ENCODE assay signal across 8 cellular contexts in the genomic region with DNA sequence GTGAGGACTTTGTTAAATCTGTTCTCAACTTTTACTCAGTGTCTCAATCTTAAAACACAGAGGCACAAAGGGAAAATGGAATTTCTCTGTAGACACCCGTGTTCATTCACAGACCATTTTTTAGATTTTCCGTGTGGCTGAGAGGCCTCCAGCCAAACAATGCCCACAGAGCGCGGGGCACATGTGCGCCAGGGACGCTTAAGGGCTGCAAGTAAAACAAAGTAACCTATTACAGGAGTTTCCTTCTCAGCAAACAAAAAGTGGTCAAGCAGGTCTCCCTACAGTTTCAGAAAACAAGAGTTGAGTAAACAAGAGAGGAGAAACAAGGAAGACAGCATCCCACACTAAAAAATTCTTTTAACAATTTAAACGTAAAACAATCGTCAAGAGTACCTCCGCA.
DNase-seq lines count a peak whose midpoint lies in the region; ATAC-seq and TF ChIP-seq lines count a peak whose summit lies in the region.

No MANE protein-coding gene starts in this region.

- peaks cover 29% of the 10 kb centered on the region for H3K4me1 Mint-ChIP-seq in CD8-positive, alpha-beta T cell (ENCODE audit: low read depth)
- peaks cover 63% of the 10 kb centered on the region for H3K4me1 Mint-ChIP-seq in nephron progenitor cell

- POLR2A ChIA-PET in CD8-positive, alpha-beta T cell (lab: Charles Lee): interaction anchor here (0.9 to 2.1 kb wide), 2 partner anchors 176 to 219 kb away, joined by 3 to 13 read pairs; no protein-coding TSS in a partner anchor
- POLR2A ChIA-PET in HEK293 (lab: Yijun Ruan, JAX): interaction anchor here (0.9 to 2.0 kb wide), 3 partner anchors 10 to 146 kb away, joined by 3 to 19 read pairs (median 3); partner anchors contain the start of gene RERE
- POLR2A ChIA-PET in HEK293T (lab: Yijun Ruan, JAX): no interaction called here

- TF ChIP-seq CTCF in CD8-positive, alpha-beta T cell (IDR thresholded peaks at IDR 0.05): no peak
- no peak for TF ChIP-seq CTCF in HEK293 (tag by site-specific recombination; IDR thresholded peaks at IDR 0.05)
- TF ChIP-seq CTCF in nephron progenitor cell (IDR thresholded peaks at IDR 0.05): no peak

- H3K36me3 ChIP-seq in CD8-positive, alpha-beta T cell (ENCODE audit: insufficient read depth, low read length): no peaks in the 10 kb centered on the region
- H3K36me3 ChIP-seq in HEK293 (ENCODE audit: control insufficient read depth in 2 of 2, insufficient read depth in 1 of 2, low read length in 2 of 2): no peaks in the 10 kb centered on the region
- H3K36me3 ChIP-seq in SJCRH30: no peaks in the 10 kb centered on the region

- intact Hi-C loops in CD8-positive, alpha-beta T cell (cut with DNase I, micrococcal nuclease): loop anchor here (5.0 to 10.0 kb wide), 3 partner anchors 115 to 280 kb away; partner anchors contain the start of gene RERE (in 1 of the 2)

- DNase-seq in CD8-positive, alpha-beta T cell: no peak
- DNase-seq in SJCRH30: peak; percentile 57 to 64
- DNase-seq in epithelial cell of prostate (ENCODE audit: low read depth, low spot score): peak; percentile 57
- DNase-seq in nephron progenitor cell: no peak
- no peak for DNase-seq in HEK293T (ENCODE audit: extremely low spot score)
- DNase-seq in germinal center (ENCODE audit: low spot score): no peak
- no peak for DNase-seq in NOMO-1 treated with DMSO at 0.1 percent for 48 hours (lab: John Stamatoyannopoulos, UW; ENCODE audit: unreplicated experiment)

- H3K27me3 Mint-ChIP-seq in CD8-positive, alpha-beta T cell (ENCODE audit: low read depth): peaks cover 47% of the 10 kb centered on the region
- no peaks in the 10 kb centered on the region for H3K27me3 Mint-ChIP-seq in nephron progenitor cell (ENCODE audit: low read depth, poor library complexity)

- H3K27ac Mint-ChIP-seq in CD8-positive, alpha-beta T cell: no peak overlapping the region
- H3K27ac Mint-ChIP-seq in nephron progenitor cell: peak overlapping the region; percentile 93

- H3K9me3 Mint-ChIP-seq in CD8-positive, alpha-beta T cell: no peaks in the 10 kb centered on the region
- H3K9me3 Mint-ChIP-seq in nephron progenitor cell: no peaks in the 10 kb centered on the region

- H3K4me3 ChIP-seq in CD8-positive, alpha-beta T cell (ENCODE audit: low read depth, low read length): no peak overlapping the region
- H3K4me3 ChIP-seq in HEK293 (ENCODE audit: low read depth, low read length) (peak overlapping the region; percentile 65), SJCRH30 (peak overlapping the region; percentile 70)

- no peak overlapping the region for H3K27ac ChIP-seq in CD8-positive, alpha-beta T cell (ENCODE audit: low read depth, low read length)
- H3K27ac ChIP-seq in HEK293 (ENCODE audit: extremely low read depth, low read depth, low read length) (peak overlapping the region; percentile 48; the same call in 1 of the 2 replicates), SJCRH30 (peak overlapping the region; percentile 58), epithelial cell of prostate (peak overlapping the region; percentile 80)

- H3K36me3 Mint-ChIP-seq in CD8-positive, alpha-beta T cell: no peaks in the 10 kb centered on the region
- H3K36me3 Mint-ChIP-seq in nephron progenitor cell (ENCODE audit: low read depth): peaks cover 17% of the 10 kb centered on the region

- peaks cover 32% of the 10 kb centered on the region for H3K4me1 ChIP-seq in CD8-positive, alpha-beta T cell (ENCODE audit: insufficient read depth, low read length)
- H3K4me1 ChIP-seq in HEK293 (ENCODE audit: control insufficient read depth, insufficient read depth, low read length): peaks cover 28% of the 10 kb centered on the region
- peaks cover 19% of the 10 kb centered on the region for H3K4me1 ChIP-seq in SJCRH30

- H3K27me3 ChIP-seq in CD8-positive, alpha-beta T cell (ENCODE audit: insufficient read depth, low read length): peaks cover 20% of the 10 kb centered on the region
- H3K27me3 ChIP-seq in SJCRH30: no peaks in the 10 kb centered on the region

- H3K9me3 ChIP-seq in CD8-positive, alpha-beta T cell (ENCODE audit: low read length): no peaks in the 10 kb centered on the region
- H3K9me3 ChIP-seq in HEK293 (ENCODE audit: control insufficient read depth, insufficient read depth, low read depth, low read length) (no peaks in the 10 kb centered on the region), SJCRH30 (replicated peaks) (no peaks in the 10 kb centered on the region)

- no peak for ATAC-seq in CD8-positive, alpha-beta T cell

- H3K4me3 Mint-ChIP-seq in CD8-positive, alpha-beta T cell: peak overlapping the region; percentile 46
- peak overlapping the region; percentile 91 for H3K4me3 Mint-ChIP-seq in nephron progenitor cell

- CTCF ChIA-PET in CD8-positive, alpha-beta T cell (lab: Charles Lee): interaction anchor here (1.0 to 2.6 kb wide), 2 partner anchors 141 to 147 kb away, joined by 4 to 10 read pairs; no protein-coding TSS in a partner anchor
- CTCF ChIA-PET in HEK293 (lab: Yijun Ruan, JAX) (interaction anchor here (0.7 to 3.9 kb wide), 9 partner anchors 9 to 753 kb away, joined by 3 to 20 read pairs (median 4); no protein-coding TSS in a partner anchor), HEK293T (lab: Yijun Ruan, JAX) (interaction anchor here (0.7 to 1.5 kb wide), 2 partner anchors 137 to 147 kb away, joined by 3 to 4 read pairs; no protein-coding TSS in a partner anchor)

TF ChIP-seq in HEK293, 187 proteins besides CTCF, POLR2A, EP300 and RAD21:
- TF ChIP-seq PRDM1 (tag by site-specific recombination; IDR thresholded peaks at IDR 0.05): peak; percentile 79; the same call in 1 of the 2 replicates
- no peak for TF ChIP-seq SP3 (tag by site-specific recombination; IDR thresholded peaks at IDR 0.05)
- TF ChIP-seq, protein P1, sequence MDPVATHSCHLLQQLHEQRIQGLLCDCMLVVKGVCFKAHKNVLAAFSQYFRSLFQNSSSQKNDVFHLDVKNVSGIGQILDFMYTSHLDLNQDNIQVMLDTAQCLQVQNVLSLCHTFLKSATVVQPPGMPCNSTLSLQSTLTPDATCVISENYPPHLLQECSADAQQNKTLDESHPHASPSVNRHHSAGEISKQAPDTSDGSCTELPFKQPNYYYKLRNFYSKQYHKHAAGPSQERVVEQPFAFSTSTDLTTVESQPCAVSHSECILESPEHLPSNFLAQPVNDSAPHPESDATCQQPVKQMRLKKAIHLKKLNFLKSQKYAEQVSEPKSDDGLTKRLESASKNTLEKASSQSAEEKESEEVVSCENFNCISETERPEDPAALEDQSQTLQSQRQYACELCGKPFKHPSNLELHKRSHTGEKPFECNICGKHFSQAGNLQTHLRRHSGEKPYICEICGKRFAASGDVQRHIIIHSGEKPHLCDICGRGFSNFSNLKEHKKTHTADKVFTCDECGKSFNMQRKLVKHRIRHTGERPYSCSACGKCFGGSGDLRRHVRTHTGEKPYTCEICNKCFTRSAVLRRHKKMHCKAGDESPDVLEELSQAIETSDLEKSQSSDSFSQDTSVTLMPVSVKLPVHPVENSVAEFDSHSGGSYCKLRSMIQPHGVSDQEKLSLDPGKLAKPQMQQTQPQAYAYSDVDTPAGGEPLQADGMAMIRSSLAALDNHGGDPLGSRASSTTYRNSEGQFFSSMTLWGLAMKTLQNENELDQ (tag by site-specific recombination; IDR thresholded peaks at IDR 0.05; ENCODE audit: low read depth): no peak

TF ChIP-seq in HEK293T, 16 proteins besides CTCF, POLR2A, EP300 and RAD21:
- TF ChIP-seq SUZ12 (IDR thresholded peaks at IDR 0.05) (no peak), FOXA1 (IDR thresholded peaks at IDR 0.05) (no peak), ZNF384 (IDR thresholded peaks at IDR 0.05) (no peak), FOXK2 (IDR thresholded peaks at IDR 0.05) (no peak), L3MBTL2 (conservative IDR thresholded peaks at IDR 0.05) (no peak), PKNOX1 (IDR thresholded peaks at IDR 0.05) (no peak), FOXM1 (IDR thresholded peaks at IDR 0.05; ENCODE audit: borderline replicate concordance) (no peak), CTBP1 (IDR thresholded peaks at IDR 0.05; ENCODE audit: borderline replicate concordance) (no peak), BHLHE40 (IDR thresholded peaks at IDR 0.05; ENCODE audit: borderline replicate concordance) (no peak), LEF1 (IDR thresholded peaks at IDR 0.05; ENCODE audit: borderline replicate concordance) (no peak), ELF4 (IDR thresholded peaks at IDR 0.05) (no peak), NFRKB (IDR thresholded peaks at IDR 0.05) (no peak), TARDBP (IDR thresholded peaks at IDR 0.05) (no peak), ARNT (IDR thresholded peaks at IDR 0.05) (no peak)
TF ChIP-seq in HEK293T: peak in this region for 0.

Comparison
In these comparisons a context has a peak if more than half of its experiments do, and no peak if none do; other contexts are left out.
1. DNase-seq: peak in SJCRH30 (2 of 2) and epithelial cell of prostate (single experiment); none in CD8-positive, alpha-beta T cell (0 of 7), nephron progenitor cell (single experiment), HEK293T (single experiment), germinal center (single experiment) and NOMO-1 treated with DMSO at 0.1 percent for 48 hours (single experiment).